In the genomic region with DNA sequence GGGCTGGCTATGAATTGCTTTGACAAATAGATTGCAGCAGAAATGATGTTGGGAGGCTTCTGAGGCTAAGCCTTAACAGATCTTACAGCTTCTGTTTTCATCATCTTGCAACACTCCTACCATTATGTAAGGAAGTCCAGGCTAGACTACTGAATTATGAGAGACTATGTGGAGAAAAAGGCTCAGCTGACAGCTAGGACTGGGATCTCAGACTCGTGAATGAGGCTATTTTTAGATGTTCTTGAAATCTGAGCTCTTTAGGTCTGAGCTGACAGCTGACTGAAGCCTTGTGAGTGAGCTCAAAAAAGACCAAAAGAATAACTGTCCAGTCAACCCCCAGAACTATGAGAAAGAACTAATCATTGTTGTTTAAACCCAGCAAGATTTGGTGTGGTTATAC, we compare ENCODE assay signal across 9 cellular contexts.
DNase-seq lines count a peak whose midpoint lies in the region; ATAC-seq and TF ChIP-seq lines count a peak whose summit lies in the region.
"Had no signal": no experiment of that assay in that cellular context is flagged by ENCODE, and none has a peak within 500 bp of the region (broad histone marks: within the 10 kb centered on the region; RNA-seq: fewer than 3 reads in every experiment).

No MANE protein-coding gene starts in this region.

- peak overlapping the region; percentile 90 for H3K27ac ChIP-seq in cardiac muscle cell
- peak overlapping the region; percentile 92 for H3K27ac ChIP-seq in skeletal muscle tissue (ENCODE audit: low read depth, low read length)
- H3K27ac ChIP-seq in sigmoid colon: no peak overlapping the region
- H3K27ac ChIP-seq: skin epidermis had no signal

- ATAC-seq in left lobe of liver: no peak

- TF ChIP-seq CTCF in cardiac muscle cell (IDR thresholded peaks at IDR 0.05; ENCODE audit: low read depth, low read length): no peak
- no peak for TF ChIP-seq CTCF in sigmoid colon (IDR thresholded peaks at IDR 0.05)

- intact Hi-C loops in sigmoid colon (cut with DNase I): no loop called here

- H3K9ac ChIP-seq in skeletal muscle tissue (ENCODE audit: low read depth in 1 of 3, low read length in 3 of 3): peak overlapping the region; percentile 10 to 52 (median 28)

- WGBS in sigmoid colon, 2 donors: 11% methylated on average over 1 of the region's 1 CpG

- H3K4me1 ChIP-seq in cardiac muscle cell (ENCODE audit: low read depth): peaks cover 28% of the 10 kb centered on the region
- peaks cover 5 to 16% (median 15%) of the 10 kb centered on the region in 3 donors for H3K4me1 ChIP-seq in skeletal muscle tissue (ENCODE audit: control insufficient read depth in 3 of 3, insufficient read depth in 3 of 3, low read length in 3 of 3)
- H3K4me1 ChIP-seq in sigmoid colon: peaks cover 0 to 16% (median 0%) of the 10 kb centered on the region in 4 donors

- H3K36me3 ChIP-seq in cardiac muscle cell: no peaks in the 10 kb centered on the region
- no peaks in the 10 kb centered on the region for H3K36me3 ChIP-seq in skeletal muscle tissue (ENCODE audit: control insufficient read depth in 3 of 3, insufficient read depth in 3 of 3, low read length in 3 of 3)
- no peaks in the 10 kb centered on the region for H3K36me3 ChIP-seq in sigmoid colon

- DNase-seq in Kasumi-1 (lab: John Stamatoyannopoulos, UW): peak; percentile 14 to 30
- peak; percentile 2 for DNase-seq in RPMI7951 (ENCODE audit: low read depth)
- peak; percentile 18 to 83 for DNase-seq in cardiac muscle cell (ENCODE audit: low read depth in 1 of 2, low spot score in 1 of 2)
- no peak for DNase-seq in left lobe of liver (ENCODE audit: low spot score)
- DNase-seq in sigmoid colon: no peak
- DNase-seq in SIG-M5 (lab: John Stamatoyannopoulos, UW): no peak
- DNase-seq: activated CD4-positive, alpha-beta memory T cell treated with anti-CD3 and anti-CD28 coated beads for 36 hours had no signal

- TF ChIP-seq POLR2A in sigmoid colon (IDR thresholded peaks at IDR 0.05): no peak

- TF ChIP-seq EP300 in sigmoid colon (IDR thresholded peaks at IDR 0.05): no peak

- H3K27me3 ChIP-seq in cardiac muscle cell (no peaks in the 10 kb centered on the region), skeletal muscle tissue (ENCODE audit: control insufficient read depth in 3 of 3, insufficient read depth in 3 of 3, low read length in 3 of 3) (no peaks in the 10 kb centered on the region), sigmoid colon (no peaks in the 10 kb centered on the region)

- no peak overlapping the region for H3K4me3 ChIP-seq in cardiac muscle cell
- H3K4me3 ChIP-seq in skeletal muscle tissue (ENCODE audit: low read length in 3 of 3): no peak overlapping the region
- H3K4me3 ChIP-seq in sigmoid colon: no peak overlapping the region
- H3K4me3 ChIP-seq: skin epidermis had no signal

- H3K9me3 ChIP-seq in cardiac muscle cell (ENCODE audit: low read depth): no peaks in the 10 kb centered on the region
- no peaks in the 10 kb centered on the region for H3K9me3 ChIP-seq in skeletal muscle tissue (ENCODE audit: control insufficient read depth in 3 of 3, low read length in 3 of 3)
- H3K9me3 ChIP-seq in sigmoid colon: no peaks in the 10 kb centered on the region

Comparison
In these comparisons a context has a peak if more than half of its experiments do, and no peak if none do; other contexts are left out.
1. DNase-seq: peak in Kasumi-1 (2 of 2), RPMI7951 (single experiment) and cardiac muscle cell (2 of 2); none in left lobe of liver (single experiment), sigmoid colon (single experiment) and SIG-M5 (single experiment).
2. H3K27ac ChIP-seq: peak in cardiac muscle cell (single experiment) and skeletal muscle tissue (single experiment); none in sigmoid colon (0 of 4).